8 cellular contexts compared by ENCODE assay signal in the genomic region with DNA sequence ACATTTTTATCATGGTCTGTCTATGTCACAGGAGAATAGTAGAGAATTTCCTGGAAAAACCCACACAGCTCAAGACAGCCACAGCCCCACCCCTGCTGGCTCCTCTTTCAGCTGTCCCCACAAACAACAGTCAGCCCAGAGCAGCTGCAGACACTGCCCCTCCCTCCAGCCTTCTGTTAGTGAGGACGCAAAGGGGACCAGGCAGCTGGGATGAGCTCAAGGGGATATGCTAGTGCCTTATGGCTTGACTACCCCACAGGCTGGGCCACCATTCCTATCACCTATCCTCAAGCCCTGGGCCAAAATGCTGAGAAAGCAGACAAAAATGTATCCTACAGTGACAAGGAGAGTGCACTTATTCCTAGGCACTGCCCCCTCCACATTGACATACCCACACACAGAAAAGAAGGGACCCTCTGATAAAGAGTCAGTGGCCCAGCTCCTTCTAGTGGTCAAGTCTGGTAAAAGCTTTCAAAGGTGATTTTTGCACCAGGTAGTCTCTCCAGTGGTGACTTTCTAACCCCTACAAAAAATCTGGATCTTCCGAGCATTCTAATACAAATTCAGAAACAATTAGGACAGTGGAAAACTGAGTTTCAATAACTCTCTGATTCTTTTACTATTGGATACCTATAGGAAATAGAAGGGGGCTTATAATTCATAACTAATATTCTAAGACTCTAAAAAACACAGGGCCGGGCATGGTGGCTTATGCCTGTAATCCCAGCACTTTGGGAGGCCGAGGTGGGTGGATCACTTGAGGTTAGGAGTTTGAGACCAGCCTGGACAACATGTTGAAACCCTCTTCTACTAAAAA. TPM values are rescaled to one million over a fixed set of nuclear protein-coding genes. Genes with fewer than 3 reads are reported as not detected.
DNase-seq lines count a peak whose midpoint lies in the region; ATAC-seq and TF ChIP-seq lines count a peak whose summit lies in the region.

No MANE protein-coding gene starts in this region.

- no peaks in the 10 kb centered on the region for H3K9me3 Mint-ChIP-seq in activated naive CD8-positive, alpha-beta T cell treated with anti-CD3 and anti-CD28 coated beads for 36 hours

- H3K4me1 Mint-ChIP-seq in activated naive CD8-positive, alpha-beta T cell treated with anti-CD3 and anti-CD28 coated beads for 36 hours = peaks cover 49% of the 10 kb centered on the region

- H3K9me3 ChIP-seq in WERI-Rb-1 (ENCODE audit: severe bottlenecking) (no peaks in the 10 kb centered on the region), cardiac muscle cell (ENCODE audit: low read depth) (no peaks in the 10 kb centered on the region)

- H3K36me3 ChIP-seq in WERI-Rb-1 (no peaks in the 10 kb centered on the region), cardiac muscle cell (no peaks in the 10 kb centered on the region)

- no peak for ATAC-seq in HG03039 (IDR thresholded peaks at IDR 0.05; ENCODE audit: unreplicated experiment)
- no peak for ATAC-seq in GM18868 (IDR thresholded peaks at IDR 0.05; ENCODE audit: unreplicated experiment)

- peaks cover 26% of the 10 kb centered on the region for H3K4me1 ChIP-seq in cardiac muscle cell (ENCODE audit: low read depth)

- TF ChIP-seq CTCF in WERI-Rb-1 (IDR thresholded peaks at IDR 0.05; ENCODE audit: low read depth, low read length) (peak; percentile 78), cardiac muscle cell (IDR thresholded peaks at IDR 0.05; ENCODE audit: low read depth, low read length) (peak; percentile 62)

- H3K4me3 ChIP-seq in Jurkat, Clone E6-1 (ENCODE audit: low read length) = no peak overlapping the region
- H3K4me3 ChIP-seq in WERI-Rb-1 (ENCODE audit: low read depth, low read length) (no peak overlapping the region), cardiac muscle cell (no peak overlapping the region), skeletal muscle cell (ENCODE audit: low read depth, low read length) (no peak overlapping the region)

- H3K27me3 Mint-ChIP-seq in activated naive CD8-positive, alpha-beta T cell treated with anti-CD3 and anti-CD28 coated beads for 36 hours = peaks cover 23% of the 10 kb centered on the region

- no peak overlapping the region for H3K27ac ChIP-seq in WERI-Rb-1
- H3K27ac ChIP-seq in cardiac muscle cell = no peak overlapping the region

- H3K27me3 ChIP-seq in WERI-Rb-1 (ENCODE audit: insufficient read depth, low read depth, severe bottlenecking) = no peaks in the 10 kb centered on the region
- no peaks in the 10 kb centered on the region for H3K27me3 ChIP-seq in cardiac muscle cell

- no peak overlapping the region for H3K4me3 Mint-ChIP-seq in activated naive CD8-positive, alpha-beta T cell treated with anti-CD3 and anti-CD28 coated beads for 36 hours

- DNase-seq in DMS 273 (lab: John Stamatoyannopoulos, UW; ENCODE audit: unreplicated experiment) (peak; percentile 71), WERI-Rb-1 (peak; percentile 66), cardiac muscle cell (ENCODE audit: low read depth in 1 of 2, low spot score in 1 of 2) (peak; percentile 30 to 62), skeletal muscle cell (ENCODE audit: low read depth) (peak; percentile 38)
- DNase-seq in Jurkat, Clone E6-1 (ENCODE audit: low read depth, low spot score) = peak; percentile 51
- DNase-seq in activated naive CD8-positive, alpha-beta T cell treated with anti-CD3 and anti-CD28 coated beads for 36 hours = no peak

- H3K27ac Mint-ChIP-seq in activated naive CD8-positive, alpha-beta T cell treated with anti-CD3 and anti-CD28 coated beads for 36 hours = no peak overlapping the region

- no peaks in the 10 kb centered on the region for H3K36me3 Mint-ChIP-seq in activated naive CD8-positive, alpha-beta T cell treated with anti-CD3 and anti-CD28 coated beads for 36 hours

RNA-seq across cellular contexts. Expression of gene MAP1A, which starts 3.0 kb away (rescaled TPM):
- 24.8 TPM for polyA plus RNA-seq in Jurkat, Clone E6-1 (2012; ENCODE audit: insufficient read depth, insufficient read length)
- 30.6 TPM in 2 replicates for total RNA-seq in cardiac muscle cell
- 13.8 and 19.3 TPM in 2 replicates for polyA plus RNA-seq in cardiac muscle cell
- under 1 TPM; 0.68 TPM for total RNA-seq in activated naive CD8-positive, alpha-beta T cell treated with anti-CD3 and anti-CD28 coated beads for 36 hours

RNA-seq across cellular contexts. Expression of gene TP53BP1, which starts 21.5 kb away (rescaled TPM):
- 30.0 TPM for polyA plus RNA-seq in Jurkat, Clone E6-1 (2012; ENCODE audit: insufficient read depth, insufficient read length)
- total RNA-seq in cardiac muscle cell = 72.1 and 84.1 TPM in 2 replicates
- polyA plus RNA-seq in cardiac muscle cell = 41.0 and 41.1 TPM in 2 replicates
- total RNA-seq in activated naive CD8-positive, alpha-beta T cell treated with anti-CD3 and anti-CD28 coated beads for 36 hours = 10 to 100 TPM; 24.1 to 24.3 TPM

Comparison
In these comparisons a context has a peak if more than half of its experiments do, and no peak if none do; other contexts are left out.
1. RNA of gene MAP1A, which starts 3.0 kb away (total RNA-seq): 30.6 TPM in cardiac muscle cell; 0.68 TPM in activated naive CD8-positive, alpha-beta T cell treated with anti-CD3 and anti-CD28 coated beads for 36 hours; every median in the first group is over 10 times any median in the second.